ENCODE assay signal across 11 cellular contexts in the genomic region with DNA sequence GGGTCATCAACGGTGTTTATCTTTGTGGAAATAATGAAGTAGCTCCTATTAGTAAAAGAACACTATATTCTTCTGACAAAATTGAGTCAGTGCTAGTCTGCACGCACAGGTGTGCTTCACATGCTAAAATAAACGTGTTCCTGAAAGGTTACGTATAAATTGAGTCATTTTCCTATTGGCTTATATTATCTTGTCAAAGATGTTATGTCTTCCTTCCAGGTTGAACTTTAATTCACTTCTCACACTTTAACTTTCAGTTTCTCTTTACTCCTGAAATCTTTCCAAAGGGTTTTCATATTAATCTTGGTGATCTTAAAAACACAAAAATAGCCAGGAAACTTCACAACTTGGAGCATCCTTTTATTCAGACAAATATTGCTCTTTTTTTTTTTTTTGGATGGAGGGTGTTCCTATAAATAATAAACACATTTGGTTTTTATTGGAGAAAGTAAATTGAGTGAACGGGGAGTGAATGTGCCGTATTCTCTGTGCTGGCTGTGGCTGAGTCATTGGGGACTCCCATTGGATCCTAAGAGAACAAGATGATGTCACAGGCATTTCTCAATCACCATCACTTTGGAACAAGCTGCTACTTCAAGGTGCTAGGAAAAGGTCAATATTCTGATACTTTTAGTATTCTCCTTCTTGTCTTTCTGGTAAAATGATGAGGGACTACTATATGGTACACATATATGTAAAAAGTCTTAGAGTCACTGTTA.
DNase-seq lines count a peak whose midpoint lies in the region; ATAC-seq, FAIRE-seq and TF ChIP-seq lines count a peak whose summit lies in the region.
"Had no signal": no experiment of that assay in that cellular context is flagged by ENCODE, and none has a peak within 500 bp of the region (broad histone marks: within the 10 kb centered on the region; RNA-seq: fewer than 3 reads in every experiment).

No MANE protein-coding gene starts in this region.

- no peaks in the 10 kb centered on the region for H3K27me3 ChIP-seq in esophagus squamous epithelium
- no peaks in the 10 kb centered on the region for H3K27me3 ChIP-seq in neural cell (ENCODE audit: insufficient read depth, low read depth, low read length)

- peaks cover 0 to 6% (median 0%) of the 10 kb centered on the region in 3 donors for H3K4me1 ChIP-seq in esophagus squamous epithelium

- intact Hi-C loops in esophagus squamous epithelium (cut with DNase I) = no loop called here

- H2AFZ ChIP-seq in neural cell (ENCODE audit: low read depth, low read length) = no peak overlapping the region

- TF ChIP-seq EP300 in neural cell (conservative IDR thresholded peaks at IDR 0.05; ENCODE audit: poor library complexity, severe bottlenecking) = no peak

- no peaks in the 10 kb centered on the region for H3K79me2 ChIP-seq in neural cell (replicated peaks; ENCODE audit: insufficient read depth, low read length)

- H3K27ac ChIP-seq in esophagus squamous epithelium (peak overlapping the region in 1 of 4 donors; percentile 56), neural cell (ENCODE audit: low read length) (peak overlapping the region; percentile 58)

- peak overlapping the region; percentile 49 for H3K4me3 ChIP-seq in AG10803 (ENCODE audit: low read length)
- H3K4me3 ChIP-seq in esophagus squamous epithelium = peak overlapping the region; percentile 6 to 42 (median 31)
- H3K4me3 ChIP-seq in neural cell (ENCODE audit: low read length) = peak overlapping the region; percentile 23

- 28 to 31% methylated on average over 6 of the region's 6 CpGs for WGBS in esophagus squamous epithelium, 2 donors

- no peak for TF ChIP-seq RAD21 in neural cell (conservative IDR thresholded peaks at IDR 0.05)

- TF ChIP-seq CTCF in AG10803 (conservative IDR thresholded peaks at IDR 0.05; ENCODE audit: low read length) (no peak), esophagus squamous epithelium (IDR thresholded peaks at IDR 0.05) (no peak), neural cell (IDR thresholded peaks at IDR 0.05; ENCODE audit: poor library complexity, severe bottlenecking) (no peak)

- H3K9me3 ChIP-seq in esophagus squamous epithelium (no peaks in the 10 kb centered on the region), neural cell (ENCODE audit: low read length) (no peaks in the 10 kb centered on the region)

- H3K4me2 ChIP-seq in neural cell (ENCODE audit: low read length) = peak overlapping the region; percentile 29

- peak; percentile 77 for FAIRE-seq in RCC 7860 (lab: Jason Lieb, UNC)

- peaks cover 9% of the 10 kb centered on the region for H3F3A ChIP-seq in neural cell (ENCODE audit: insufficient read depth, low read length, poor library complexity, severe bottlenecking)

- no peaks in the 10 kb centered on the region for H4K20me1 ChIP-seq in neural cell (ENCODE audit: insufficient read depth)

- H3K9me2 ChIP-seq in neural cell (ENCODE audit: insufficient read depth, low read length) = no peaks in the 10 kb centered on the region

- ATAC-seq in HG03571 (IDR thresholded peaks at IDR 0.05; ENCODE audit: unreplicated experiment) (no peak), HG02885 (IDR thresholded peaks at IDR 0.05; ENCODE audit: poor library complexity, unreplicated experiment) (no peak), GM19455 (IDR thresholded peaks at IDR 0.05; ENCODE audit: unreplicated experiment) (no peak)

- no peaks in the 10 kb centered on the region for H3K36me3 ChIP-seq in esophagus squamous epithelium
- H3K36me3 ChIP-seq in neural cell (ENCODE audit: insufficient read depth, low read length) = no peaks in the 10 kb centered on the region

- no peak for TF ChIP-seq POLR2A in esophagus squamous epithelium (IDR thresholded peaks at IDR 0.05)

- DNase-seq in AG10803 (ENCODE audit: low read depth) (peak; percentile 80), RCC 7860 (ENCODE audit: low spot score) (peak; percentile 51), esophagus squamous epithelium (lab: John Stamatoyannopoulos, UW) (no peak), NCI-H2107 (lab: John Stamatoyannopoulos, UW) (no peak)
- DNase-seq: activated naive CD4-positive, alpha-beta T cell treated with anti-CD3 and anti-CD28 coated beads, Interleukin-2, amount 50 U/mL, for 16 hours; DMS79; Kasumi-1 had no signal

- no peak overlapping the region for H3K9ac ChIP-seq in neural cell (ENCODE audit: low read length)

TF ChIP-seq in neural cell, 6 proteins besides CTCF, POLR2A, EP300 and RAD21:
- TF ChIP-seq TAF1 (IDR thresholded peaks at IDR 0.05; ENCODE audit: low read depth) = no peak
- TF ChIP-seq POLR2AphosphoS5 (IDR thresholded peaks at IDR 0.05) = no peak
- no peak for TF ChIP-seq SMC3 (conservative IDR thresholded peaks at IDR 0.05; ENCODE audit: poor library complexity)
- TF ChIP-seq MXI1 (conservative IDR thresholded peaks at IDR 0.05; ENCODE audit: poor library complexity, severe bottlenecking) = no peak
- no peak for TF ChIP-seq EZH2 (IDR thresholded peaks at IDR 0.05; ENCODE audit: borderline replicate concordance, insufficient read depth, low read length, poor library complexity, severe bottlenecking)
- TF ChIP-seq, protein P1, sequence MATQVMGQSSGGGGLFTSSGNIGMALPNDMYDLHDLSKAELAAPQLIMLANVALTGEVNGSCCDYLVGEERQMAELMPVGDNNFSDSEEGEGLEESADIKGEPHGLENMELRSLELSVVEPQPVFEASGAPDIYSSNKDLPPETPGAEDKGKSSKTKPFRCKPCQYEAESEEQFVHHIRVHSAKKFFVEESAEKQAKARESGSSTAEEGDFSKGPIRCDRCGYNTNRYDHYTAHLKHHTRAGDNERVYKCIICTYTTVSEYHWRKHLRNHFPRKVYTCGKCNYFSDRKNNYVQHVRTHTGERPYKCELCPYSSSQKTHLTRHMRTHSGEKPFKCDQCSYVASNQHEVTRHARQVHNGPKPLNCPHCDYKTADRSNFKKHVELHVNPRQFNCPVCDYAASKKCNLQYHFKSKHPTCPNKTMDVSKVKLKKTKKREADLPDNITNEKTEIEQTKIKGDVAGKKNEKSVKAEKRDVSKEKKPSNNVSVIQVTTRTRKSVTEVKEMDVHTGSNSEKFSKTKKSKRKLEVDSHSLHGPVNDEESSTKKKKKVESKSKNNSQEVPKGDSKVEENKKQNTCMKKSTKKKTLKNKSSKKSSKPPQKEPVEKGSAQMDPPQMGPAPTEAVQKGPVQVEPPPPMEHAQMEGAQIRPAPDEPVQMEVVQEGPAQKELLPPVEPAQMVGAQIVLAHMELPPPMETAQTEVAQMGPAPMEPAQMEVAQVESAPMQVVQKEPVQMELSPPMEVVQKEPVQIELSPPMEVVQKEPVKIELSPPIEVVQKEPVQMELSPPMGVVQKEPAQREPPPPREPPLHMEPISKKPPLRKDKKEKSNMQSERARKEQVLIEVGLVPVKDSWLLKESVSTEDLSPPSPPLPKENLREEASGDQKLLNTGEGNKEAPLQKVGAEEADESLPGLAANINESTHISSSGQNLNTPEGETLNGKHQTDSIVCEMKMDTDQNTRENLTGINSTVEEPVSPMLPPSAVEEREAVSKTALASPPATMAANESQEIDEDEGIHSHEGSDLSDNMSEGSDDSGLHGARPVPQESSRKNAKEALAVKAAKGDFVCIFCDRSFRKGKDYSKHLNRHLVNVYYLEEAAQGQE (IDR thresholded peaks at IDR 0.05; ENCODE audit: borderline replicate concordance) = no peak

Comparison
In these comparisons a context has a peak if more than half of its experiments do, and no peak if none do; other contexts are left out.
1. DNase-seq: peak in AG10803 (single experiment) and RCC 7860 (single experiment); none in esophagus squamous epithelium (single experiment) and NCI-H2107 (single experiment).
2. Peak in every context shown above with its lines, with median percentiles within 50 percentile points of each other: H3K4me3 ChIP-seq.